1 cellular context compared by ENCODE assay signal in the genomic region with DNA sequence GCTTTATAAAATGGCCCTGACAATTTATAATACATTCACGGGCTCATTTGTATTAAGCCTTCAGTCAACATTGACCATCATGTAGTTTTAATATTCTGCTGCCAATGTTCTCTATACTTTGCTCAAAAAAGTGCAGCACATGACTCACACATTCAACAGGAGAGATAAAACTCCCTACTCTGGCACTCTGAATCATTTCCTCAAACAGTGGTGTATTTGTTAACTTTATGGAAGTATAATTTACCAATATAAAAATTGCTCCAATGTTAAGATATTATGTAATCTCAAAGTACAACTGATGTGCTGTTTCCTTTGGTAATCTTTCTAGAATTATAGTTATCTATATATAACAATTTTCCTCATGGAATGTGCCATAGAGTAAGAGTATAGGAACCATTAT.
TF ChIP-seq lines count a peak whose summit lies in the region.

No MANE protein-coding gene starts in this region.

TF ChIP-seq in SK-N-SH, 30 proteins besides CTCF, POLR2A, EP300 and RAD21 (continued from another document):
- TF ChIP-seq, protein P1, sequence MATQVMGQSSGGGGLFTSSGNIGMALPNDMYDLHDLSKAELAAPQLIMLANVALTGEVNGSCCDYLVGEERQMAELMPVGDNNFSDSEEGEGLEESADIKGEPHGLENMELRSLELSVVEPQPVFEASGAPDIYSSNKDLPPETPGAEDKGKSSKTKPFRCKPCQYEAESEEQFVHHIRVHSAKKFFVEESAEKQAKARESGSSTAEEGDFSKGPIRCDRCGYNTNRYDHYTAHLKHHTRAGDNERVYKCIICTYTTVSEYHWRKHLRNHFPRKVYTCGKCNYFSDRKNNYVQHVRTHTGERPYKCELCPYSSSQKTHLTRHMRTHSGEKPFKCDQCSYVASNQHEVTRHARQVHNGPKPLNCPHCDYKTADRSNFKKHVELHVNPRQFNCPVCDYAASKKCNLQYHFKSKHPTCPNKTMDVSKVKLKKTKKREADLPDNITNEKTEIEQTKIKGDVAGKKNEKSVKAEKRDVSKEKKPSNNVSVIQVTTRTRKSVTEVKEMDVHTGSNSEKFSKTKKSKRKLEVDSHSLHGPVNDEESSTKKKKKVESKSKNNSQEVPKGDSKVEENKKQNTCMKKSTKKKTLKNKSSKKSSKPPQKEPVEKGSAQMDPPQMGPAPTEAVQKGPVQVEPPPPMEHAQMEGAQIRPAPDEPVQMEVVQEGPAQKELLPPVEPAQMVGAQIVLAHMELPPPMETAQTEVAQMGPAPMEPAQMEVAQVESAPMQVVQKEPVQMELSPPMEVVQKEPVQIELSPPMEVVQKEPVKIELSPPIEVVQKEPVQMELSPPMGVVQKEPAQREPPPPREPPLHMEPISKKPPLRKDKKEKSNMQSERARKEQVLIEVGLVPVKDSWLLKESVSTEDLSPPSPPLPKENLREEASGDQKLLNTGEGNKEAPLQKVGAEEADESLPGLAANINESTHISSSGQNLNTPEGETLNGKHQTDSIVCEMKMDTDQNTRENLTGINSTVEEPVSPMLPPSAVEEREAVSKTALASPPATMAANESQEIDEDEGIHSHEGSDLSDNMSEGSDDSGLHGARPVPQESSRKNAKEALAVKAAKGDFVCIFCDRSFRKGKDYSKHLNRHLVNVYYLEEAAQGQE (IDR thresholded peaks at IDR 0.05; ENCODE audit: low read depth, low read length), result no peak
- TF ChIP-seq YY1 (IDR thresholded peaks at IDR 0.05; ENCODE audit: low read depth) (no peak), NRF1 (IDR thresholded peaks at IDR 0.05; ENCODE audit: low read depth, low read length) (no peak), TAF1 (IDR thresholded peaks at IDR 0.05; ENCODE audit: borderline replicate concordance, low read depth, low read length) (no peak), EZH2phosphoT487 (IDR thresholded peaks at IDR 0.05; ENCODE audit: borderline replicate concordance, low read depth) (no peak), FOSL2 (IDR thresholded peaks at IDR 0.05; ENCODE audit: borderline replicate concordance, low read depth) (peak; percentile 93), TCF12 (IDR thresholded peaks at IDR 0.05) (peak; percentile 65), GATA2 (CRISPR knock-in tag; IDR thresholded peaks at IDR 0.05) (no peak), MEF2A (IDR thresholded peaks at IDR 0.05; ENCODE audit: borderline replicate concordance, low read depth) (0 out of 2 replicates have a peak, but pooled peaks have one; percentile 15), ELF1 (IDR thresholded peaks at IDR 0.05) (no peak), CHD2 (IDR thresholded peaks at IDR 0.05; ENCODE audit: low read length, partially characterized antibody) (no peak), JUND (IDR thresholded peaks at IDR 0.05) (peak; percentile 85), RFX5 (IDR thresholded peaks at IDR 0.05; ENCODE audit: low read length) (no peak), SIN3A (IDR thresholded peaks at IDR 0.05; ENCODE audit: borderline replicate concordance, low read depth, low read length) (no peak)
- TF ChIP-seq, protein P2, sequence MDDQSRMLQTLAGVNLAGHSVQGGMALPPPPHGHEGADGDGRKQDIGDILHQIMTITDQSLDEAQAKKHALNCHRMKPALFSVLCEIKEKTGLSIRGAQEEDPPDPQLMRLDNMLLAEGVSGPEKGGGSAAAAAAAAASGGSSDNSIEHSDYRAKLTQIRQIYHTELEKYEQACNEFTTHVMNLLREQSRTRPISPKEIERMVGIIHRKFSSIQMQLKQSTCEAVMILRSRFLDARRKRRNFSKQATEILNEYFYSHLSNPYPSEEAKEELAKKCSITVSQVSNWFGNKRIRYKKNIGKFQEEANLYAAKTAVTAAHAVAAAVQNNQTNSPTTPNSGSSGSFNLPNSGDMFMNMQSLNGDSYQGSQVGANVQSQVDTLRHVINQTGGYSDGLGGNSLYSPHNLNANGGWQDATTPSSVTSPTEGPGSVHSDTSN (IDR thresholded peaks at IDR 0.05), result peak; percentile 56
- TF ChIP-seq, protein P3, sequence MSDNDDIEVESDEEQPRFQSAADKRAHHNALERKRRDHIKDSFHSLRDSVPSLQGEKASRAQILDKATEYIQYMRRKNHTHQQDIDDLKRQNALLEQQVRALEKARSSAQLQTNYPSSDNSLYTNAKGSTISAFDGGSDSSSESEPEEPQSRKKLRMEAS (IDR thresholded peaks at IDR 0.05; ENCODE audit: low read depth), result no peak
